In genomic region chr3:114428173-114428606, GRCh38 we compare ENCODE assay signal across 15 cellular contexts.
A peak's percentile ranks its signal among the peaks of the same experiment; 100 is the strongest.
DNase-seq lines count a peak whose midpoint lies in the region; ATAC-seq and TF ChIP-seq lines count a peak whose summit lies in the region.
"Had no signal": no experiment of that assay in that cellular context is flagged by ENCODE, and none has a peak within 500 bp of the region (broad histone marks: within the 10 kb centered on the region; RNA-seq: fewer than 3 reads in every experiment).

No MANE protein-coding gene starts in this region.

- intact Hi-C loops in left ventricle myocardium superior (cut with micrococcal nuclease): no loop called here

- H3K36me3 ChIP-seq in effector memory CD4-positive, alpha-beta T cell (ENCODE audit: control insufficient read depth, insufficient read depth, low read length): no peaks in the 10 kb centered on the region
- H3K36me3 ChIP-seq: HAP-1, transverse colon had no signal

- ATAC-seq in GM18508 (IDR thresholded peaks at IDR 0.05; ENCODE audit: insufficient read depth, unreplicated experiment) (peak; percentile 96), GM21528 (IDR thresholded peaks at IDR 0.05; ENCODE audit: low FRiP score, unreplicated experiment) (peak; percentile 80), HG03159 (IDR thresholded peaks at IDR 0.05; ENCODE audit: unreplicated experiment) (peak; percentile 86), left ventricle myocardium superior (no peak), omental fat pad (ENCODE audit: low FRiP score) (no peak)
- ATAC-seq: activated CD8-positive, alpha-beta T cell treated with anti-CD3 and anti-CD28 coated beads for 36 hours had no signal

- no peaks in the 10 kb centered on the region for H3K4me1 ChIP-seq in effector memory CD4-positive, alpha-beta T cell (ENCODE audit: control insufficient read depth, insufficient read depth, low read length, poor library complexity, severe bottlenecking)
- H3K4me1 ChIP-seq: parathyroid adenoma, transverse colon had no signal

- H3K27me3 ChIP-seq in effector memory CD4-positive, alpha-beta T cell (replicated peaks; ENCODE audit: control insufficient read depth, insufficient read depth, low read length, poor library complexity, severe bottlenecking): no peaks in the 10 kb centered on the region
- H3K27me3 ChIP-seq: transverse colon had no signal

- no peaks in the 10 kb centered on the region for H3K9me3 ChIP-seq in effector memory CD4-positive, alpha-beta T cell (ENCODE audit: control insufficient read depth, low read length)
- H3K9me3 ChIP-seq: HAP-1, transverse colon had no signal

- H3K4me3 ChIP-seq in effector memory CD4-positive, alpha-beta T cell (ENCODE audit: insufficient read depth, low read depth, low read length, poor library complexity, severe bottlenecking): no peak overlapping the region
- H3K4me3 ChIP-seq: HAP-1, transverse colon had no signal

- TF ChIP-seq CTCF in omental fat pad (IDR thresholded peaks at IDR 0.05): no peak

- no peak overlapping the region for H3K27ac ChIP-seq in effector memory CD4-positive, alpha-beta T cell (ENCODE audit: insufficient read depth, low read length, poor library complexity, severe bottlenecking)
- H3K27ac ChIP-seq: KMS-11, parathyroid adenoma, transverse colon had no signal

- peak; percentile 57 for DNase-seq in SKM-1 (lab: John Stamatoyannopoulos, UW; ENCODE audit: unreplicated experiment)
- DNase-seq in left ventricle myocardium superior: no peak
- no peak for DNase-seq in omental fat pad (ENCODE audit: low spot score)
- no peak for DNase-seq in effector memory CD4-positive, alpha-beta T cell
- DNase-seq in iPS-NIHi11 (ENCODE audit: low spot score): no peak
- DNase-seq: activated CD8-positive, alpha-beta T cell treated with anti-CD3 and anti-CD28 coated beads for 36 hours; dermis blood vessel endothelial cell; NCI-H524; transverse colon had no signal

Comparison
In these comparisons a context has a peak if more than half of its experiments do, and no peak if none do; other contexts are left out.
1. ATAC-seq: peak in GM18508 (single experiment), GM21528 (single experiment) and HG03159 (single experiment); none in left ventricle myocardium superior (single experiment) and omental fat pad (single experiment).